1 cellular context compared by ENCODE assay signal in the genomic region with DNA sequence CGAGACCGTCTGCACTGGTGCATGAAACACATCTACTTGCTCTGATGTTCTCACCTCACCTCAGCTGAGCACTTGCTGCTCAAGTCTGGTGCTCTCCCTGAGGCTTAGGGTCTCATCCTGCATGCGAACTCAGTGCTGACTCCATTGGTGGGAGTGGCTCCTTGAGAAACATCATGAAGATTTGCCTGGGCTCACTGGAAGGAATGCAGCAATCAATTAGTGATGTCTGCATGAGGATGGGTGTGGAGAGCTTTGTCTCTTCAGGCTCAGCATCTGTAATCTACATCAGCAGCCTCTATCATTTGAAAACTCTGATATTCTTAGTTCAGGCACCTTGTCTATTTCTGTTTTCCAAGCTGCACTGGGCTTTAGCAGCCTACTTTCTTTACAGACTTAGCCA.
TF ChIP-seq lines count a peak whose summit lies in the region.

No MANE protein-coding gene starts in this region.

TF ChIP-seq in GM23338, 12 proteins besides CTCF, POLR2A, EP300 and RAD21 (continued from another document):
- TF ChIP-seq, protein P1, sequence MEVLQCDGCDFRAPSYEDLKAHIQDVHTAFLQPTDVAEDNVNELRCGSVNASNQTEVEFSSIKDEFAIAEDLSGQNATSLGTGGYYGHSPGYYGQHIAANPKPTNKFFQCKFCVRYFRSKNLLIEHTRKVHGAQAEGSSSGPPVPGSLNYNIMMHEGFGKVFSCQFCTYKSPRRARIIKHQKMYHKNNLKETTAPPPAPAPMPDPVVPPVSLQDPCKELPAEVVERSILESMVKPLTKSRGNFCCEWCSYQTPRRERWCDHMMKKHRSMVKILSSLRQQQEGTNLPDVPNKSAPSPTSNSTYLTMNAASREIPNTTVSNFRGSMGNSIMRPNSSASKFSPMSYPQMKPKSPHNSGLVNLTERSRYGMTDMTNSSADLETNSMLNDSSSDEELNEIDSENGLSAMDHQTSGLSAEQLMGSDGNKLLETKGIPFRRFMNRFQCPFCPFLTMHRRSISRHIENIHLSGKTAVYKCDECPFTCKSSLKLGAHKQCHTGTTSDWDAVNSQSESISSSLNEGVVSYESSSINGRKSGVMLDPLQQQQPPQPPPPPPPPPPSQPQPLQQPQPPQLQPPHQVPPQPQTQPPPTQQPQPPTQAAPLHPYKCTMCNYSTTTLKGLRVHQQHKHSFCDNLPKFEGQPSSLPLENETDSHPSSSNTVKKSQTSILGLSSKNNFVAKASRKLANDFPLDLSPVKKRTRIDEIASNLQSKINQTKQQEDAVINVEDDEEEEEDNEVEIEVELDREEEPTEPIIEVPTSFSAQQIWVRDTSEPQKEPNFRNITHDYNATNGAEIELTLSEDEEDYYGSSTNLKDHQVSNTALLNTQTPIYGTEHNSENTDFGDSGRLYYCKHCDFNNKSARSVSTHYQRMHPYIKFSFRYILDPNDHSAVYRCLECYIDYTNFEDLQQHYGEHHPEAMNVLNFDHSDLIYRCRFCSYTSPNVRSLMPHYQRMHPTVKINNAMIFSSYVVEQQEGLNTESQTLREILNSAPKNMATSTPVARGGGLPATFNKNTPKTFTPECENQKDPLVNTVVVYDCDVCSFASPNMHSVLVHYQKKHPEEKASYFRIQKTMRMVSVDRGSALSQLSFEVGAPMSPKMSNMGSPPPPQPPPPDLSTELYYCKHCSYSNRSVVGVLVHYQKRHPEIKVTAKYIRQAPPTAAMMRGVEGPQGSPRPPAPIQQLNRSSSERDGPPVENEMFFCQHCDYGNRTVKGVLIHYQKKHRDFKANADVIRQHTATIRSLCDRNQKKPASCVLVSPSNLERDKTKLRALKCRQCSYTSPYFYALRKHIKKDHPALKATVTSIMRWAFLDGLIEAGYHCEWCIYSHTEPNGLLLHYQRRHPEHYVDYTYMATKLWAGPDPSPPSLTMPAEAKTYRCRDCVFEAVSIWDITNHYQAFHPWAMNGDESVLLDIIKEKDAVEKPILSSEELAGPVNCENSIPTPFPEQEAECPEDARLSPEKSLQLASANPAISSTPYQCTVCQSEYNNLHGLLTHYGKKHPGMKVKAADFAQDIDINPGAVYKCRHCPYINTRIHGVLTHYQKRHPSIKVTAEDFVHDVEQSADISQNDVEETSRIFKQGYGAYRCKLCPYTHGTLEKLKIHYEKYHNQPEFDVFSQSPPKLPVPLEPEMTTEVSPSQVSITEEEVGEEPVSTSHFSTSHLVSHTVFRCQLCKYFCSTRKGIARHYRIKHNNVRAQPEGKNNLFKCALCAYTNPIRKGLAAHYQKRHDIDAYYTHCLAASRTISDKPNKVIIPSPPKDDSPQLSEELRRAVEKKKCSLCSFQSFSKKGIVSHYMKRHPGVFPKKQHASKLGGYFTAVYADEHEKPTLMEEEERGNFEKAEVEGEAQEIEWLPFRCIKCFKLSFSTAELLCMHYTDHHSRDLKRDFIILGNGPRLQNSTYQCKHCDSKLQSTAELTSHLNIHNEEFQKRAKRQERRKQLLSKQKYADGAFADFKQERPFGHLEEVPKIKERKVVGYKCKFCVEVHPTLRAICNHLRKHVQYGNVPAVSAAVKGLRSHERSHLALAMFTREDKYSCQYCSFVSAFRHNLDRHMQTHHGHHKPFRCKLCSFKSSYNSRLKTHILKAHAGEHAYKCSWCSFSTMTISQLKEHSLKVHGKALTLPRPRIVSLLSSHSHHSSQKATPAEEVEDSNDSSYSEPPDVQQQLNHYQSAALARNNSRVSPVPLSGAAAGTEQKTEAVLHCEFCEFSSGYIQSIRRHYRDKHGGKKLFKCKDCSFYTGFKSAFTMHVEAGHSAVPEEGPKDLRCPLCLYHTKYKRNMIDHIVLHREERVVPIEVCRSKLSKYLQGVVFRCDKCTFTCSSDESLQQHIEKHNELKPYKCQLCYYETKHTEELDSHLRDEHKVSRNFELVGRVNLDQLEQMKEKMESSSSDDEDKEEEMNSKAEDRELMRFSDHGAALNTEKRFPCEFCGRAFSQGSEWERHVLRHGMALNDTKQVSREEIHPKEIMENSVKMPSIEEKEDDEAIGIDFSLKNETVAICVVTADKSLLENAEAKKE (CRISPR knock-in tag; IDR thresholded peaks at IDR 0.05), result no peak
- no peak for TF ChIP-seq EZH2 (IDR thresholded peaks at IDR 0.05; ENCODE audit: low read depth, unreplicated experiment)
- no peak for TF ChIP-seq ZNF114 (CRISPR knock-in tag; IDR thresholded peaks at IDR 0.05)
- TF ChIP-seq EZH2phosphoT487 (IDR thresholded peaks at IDR 0.05; ENCODE audit: unreplicated experiment), result no peak
- no peak for TF ChIP-seq CREB1 (CRISPR knock-in tag; IDR thresholded peaks at IDR 0.05; ENCODE audit: low read depth)
- no peak for TF ChIP-seq NANOG (IDR thresholded peaks at IDR 0.05; ENCODE audit: borderline replicate concordance)
- no peak for TF ChIP-seq ZNF331 (CRISPR knock-in tag; IDR thresholded peaks at IDR 0.05; ENCODE audit: low read depth)
- no peak for TF ChIP-seq STAT1 (IDR thresholded peaks at IDR 0.05; ENCODE audit: unreplicated experiment)
- TF ChIP-seq JUNB (IDR thresholded peaks at IDR 0.05; ENCODE audit: unreplicated experiment), result no peak
- TF ChIP-seq, protein P2, sequence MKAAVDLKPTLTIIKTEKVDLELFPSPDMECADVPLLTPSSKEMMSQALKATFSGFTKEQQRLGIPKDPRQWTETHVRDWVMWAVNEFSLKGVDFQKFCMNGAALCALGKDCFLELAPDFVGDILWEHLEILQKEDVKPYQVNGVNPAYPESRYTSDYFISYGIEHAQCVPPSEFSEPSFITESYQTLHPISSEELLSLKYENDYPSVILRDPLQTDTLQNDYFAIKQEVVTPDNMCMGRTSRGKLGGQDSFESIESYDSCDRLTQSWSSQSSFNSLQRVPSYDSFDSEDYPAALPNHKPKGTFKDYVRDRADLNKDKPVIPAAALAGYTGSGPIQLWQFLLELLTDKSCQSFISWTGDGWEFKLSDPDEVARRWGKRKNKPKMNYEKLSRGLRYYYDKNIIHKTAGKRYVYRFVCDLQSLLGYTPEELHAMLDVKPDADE (IDR thresholded peaks at IDR 0.05), result no peak
TF ChIP-seq in GM23338: peak in this region for 0.
